Comparison of ENCODE assay signal across 33 cellular contexts in genomic region chr9:124730772-124731171, GRCh38. TPM values are rescaled to one million over a fixed set of nuclear protein-coding genes. Genes with fewer than 3 reads are reported as not detected.
"Had no signal": no experiment of that assay in that cellular context is flagged by ENCODE, and none has a peak within 500 bp of the region (broad histone marks: within the 10 kb centered on the region; RNA-seq: fewer than 3 reads in every experiment).

No MANE protein-coding gene starts in this region.

- ATAC-seq: activated CD4-positive, CD25-positive, alpha-beta regulatory T cell treated with anti-CD3 and anti-CD28 coated beads, Interleukin-2, amount 50 U/mL, for 24 hours; activated CD8-positive, alpha-beta T cell treated with anti-CD3 and anti-CD28 coated beads for 36 hours; activated T-cell treated with anti-CD3 and anti-CD28 coated beads, Interleukin-2, amount 50 U/mL, for 4 hours; activated T-helper 17 cell treated with anti-CD3 and anti-CD28 coated beads, Interleukin-2, amount 50 U/mL, for 72 hours; esophagus mucosa; T-helper 17 cell had no signal

- H3K27me3 Mint-ChIP-seq: activated B cell treated with CpG ODN at 0.5 μM for 24 hours; dendritic cell treated with granulocyte-macrophage colony-stimulating factor and Interleukin-4, amounts not matched to agents 40 ng/mL and 50 ng/mL, for 4 days had no signal

- DNase-seq: activated B cell treated with CpG ODN at 0.5 μM for 24 hours; activated CD4-positive, alpha-beta T cell treated with anti-CD3 and anti-CD28 coated beads for 48 hours; activated CD4-positive, alpha-beta T cell treated with anti-CD3 and anti-CD28 coated beads, Interleukin-2, amount 50 U/mL, for 1 hour; activated CD4-positive, alpha-beta T cell treated with anti-CD3 and anti-CD28 coated beads, Interleukin-2, amount 50 U/mL, for 48 hours; activated CD8-positive, alpha-beta memory T cell treated with anti-CD3 and anti-CD28 coated beads for 24 hours; activated CD8-positive, alpha-beta T cell treated with anti-CD3 and anti-CD28 coated beads for 36 hours; activated effector memory CD4-positive, alpha-beta T cell treated with Interleukin-2 at 50 U/mL for 16 hours; activated gamma-delta T cell treated with Interleukin-2 at 50 U/mL for 16 hours; activated naive CD4-positive, alpha-beta T cell treated with anti-CD3 and anti-CD28 coated beads, Interleukin-2, amount 50 U/mL, for 16 hours; activated naive CD4-positive, alpha-beta T cell treated with Interleukin-2 at 50 U/mL for 16 hours; activated T-cell treated with anti-CD3 and anti-CD28 coated beads, Interleukin-2, amount 50 U/mL, for 4 hours; amniotic stem cell; anterior cingulate cortex; brain microvascular endothelial cell; dorsolateral prefrontal cortex; effector memory CD4-positive, alpha-beta T cell; endodermal cell; foreskin fibroblast; T-helper 1 cell; T-helper 17 cell; T1000; WERI-Rb-1 had no signal

- H3K4me3 ChIP-seq: coronary artery, dorsolateral prefrontal cortex had no signal

- H3K4me1 Mint-ChIP-seq: activated T-helper 17 cell treated with anti-CD3 and anti-CD28 coated beads, Interleukin-2, amount 50 U/mL, for 72 hours; central memory CD8-positive, alpha-beta T cell had no signal

- H3K27ac ChIP-seq: brain microvascular endothelial cell, coronary artery, dorsolateral prefrontal cortex, WERI-Rb-1 had no signal

- H3K27me3 ChIP-seq: brain microvascular endothelial cell, dorsolateral prefrontal cortex had no signal

- H3K27ac Mint-ChIP-seq: activated B cell treated with CpG ODN at 0.5 μM for 24 hours; activated CD8-positive, alpha-beta T cell treated with anti-CD3 and anti-CD28 coated beads for 36 hours; activated naive CD8-positive, alpha-beta T cell; activated T-helper 17 cell treated with anti-CD3 and anti-CD28 coated beads, Interleukin-2, amount 50 U/mL, for 72 hours; dendritic cell treated with granulocyte-macrophage colony-stimulating factor and Interleukin-4, amounts not matched to agents 40 ng/mL and 50 ng/mL, for 4 days; endodermal cell; T-helper 17 cell; T-helper 2 cell treated with Interferon-gamma antibody and Interleukin-4, amounts not matched to agents 5 μg/mL and 100 μg/mL, for 36 hours had no signal

- H3K4me3 Mint-ChIP-seq: activated B cell treated with CpG ODN at 0.5 μM for 24 hours; activated CD8-positive, alpha-beta T cell treated with anti-CD3 and anti-CD28 coated beads for 36 hours; activated naive CD8-positive, alpha-beta T cell; activated T-cell treated with anti-CD3 and anti-CD28 coated beads, Interleukin-2, amount 50 U/mL, for 4 hours; activated T-helper 17 cell treated with anti-CD3 and anti-CD28 coated beads, Interleukin-2, amount 50 U/mL, for 72 hours; central memory CD8-positive, alpha-beta T cell; dendritic cell treated with granulocyte-macrophage colony-stimulating factor and Interleukin-4, amounts not matched to agents 40 ng/mL and 50 ng/mL, for 4 days; endodermal cell; T-helper 2 cell treated with Interferon-gamma antibody and Interleukin-4, amounts not matched to agents 5 μg/mL and 100 μg/mL, for 36 hours had no signal

- H3K9me3 Mint-ChIP-seq: activated B cell treated with CpG ODN at 0.5 μM for 24 hours; activated CD8-positive, alpha-beta T cell treated with anti-CD3 and anti-CD28 coated beads for 36 hours; activated T-cell treated with anti-CD3 and anti-CD28 coated beads, Interleukin-2, amount 50 U/mL, for 4 hours; activated T-helper 17 cell treated with anti-CD3 and anti-CD28 coated beads, Interleukin-2, amount 50 U/mL, for 72 hours; central memory CD8-positive, alpha-beta T cell; dendritic cell treated with granulocyte-macrophage colony-stimulating factor and Interleukin-4, amounts not matched to agents 40 ng/mL and 50 ng/mL, for 4 days; endodermal cell; T-helper 2 cell treated with Interferon-gamma antibody and Interleukin-4, amounts not matched to agents 5 μg/mL and 100 μg/mL, for 36 hours had no signal

- H3K36me3 Mint-ChIP-seq: activated naive CD8-positive, alpha-beta T cell had no signal

- FAIRE-seq: astrocyte, bronchial epithelial cell, frontal cortex had no signal

- H3K36me3 ChIP-seq: brain microvascular endothelial cell had no signal

RNA-seq across cellular contexts. Expression of gene OLFML2A, which starts 46.2 kb away (rescaled TPM):
- total RNA-seq: activated CD8-positive, alpha-beta T cell treated with anti-CD3 and anti-CD28 coated beads for 36 hours; activated T-helper 17 cell treated with anti-CD3 and anti-CD28 coated beads, Interleukin-2, amount 50 U/mL, for 72 hours; T-helper 17 cell had no signal
